ENCODE assay signal across 1 cellular context in the genomic region with DNA sequence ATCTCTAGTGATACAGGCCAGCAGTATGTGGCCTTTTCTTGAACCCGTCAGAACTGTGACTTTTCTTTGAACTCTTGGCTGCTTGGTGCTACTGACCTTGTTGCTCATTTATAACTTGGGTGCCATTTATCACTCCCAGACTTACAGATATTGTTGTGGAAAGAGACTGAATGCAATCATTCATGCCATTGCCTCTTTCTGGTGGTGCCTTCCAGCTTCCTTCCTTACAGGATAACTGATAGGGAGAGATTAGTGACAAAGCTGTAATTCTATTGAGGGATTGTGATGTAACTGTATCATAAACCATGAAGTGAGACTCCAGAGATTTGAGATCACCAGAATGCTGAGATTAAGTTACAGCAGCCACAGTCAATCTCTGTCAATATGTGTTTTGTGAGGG.
TF ChIP-seq lines count a peak whose summit lies in the region.

No MANE protein-coding gene starts in this region.

TF ChIP-seq in SK-N-SH, 30 proteins besides CTCF, POLR2A, EP300 and RAD21 (continued from another document):
- TF ChIP-seq, protein P1, sequence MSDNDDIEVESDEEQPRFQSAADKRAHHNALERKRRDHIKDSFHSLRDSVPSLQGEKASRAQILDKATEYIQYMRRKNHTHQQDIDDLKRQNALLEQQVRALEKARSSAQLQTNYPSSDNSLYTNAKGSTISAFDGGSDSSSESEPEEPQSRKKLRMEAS (IDR thresholded peaks at IDR 0.05; ENCODE audit: low read depth) = no peak
- TF ChIP-seq, protein P2, sequence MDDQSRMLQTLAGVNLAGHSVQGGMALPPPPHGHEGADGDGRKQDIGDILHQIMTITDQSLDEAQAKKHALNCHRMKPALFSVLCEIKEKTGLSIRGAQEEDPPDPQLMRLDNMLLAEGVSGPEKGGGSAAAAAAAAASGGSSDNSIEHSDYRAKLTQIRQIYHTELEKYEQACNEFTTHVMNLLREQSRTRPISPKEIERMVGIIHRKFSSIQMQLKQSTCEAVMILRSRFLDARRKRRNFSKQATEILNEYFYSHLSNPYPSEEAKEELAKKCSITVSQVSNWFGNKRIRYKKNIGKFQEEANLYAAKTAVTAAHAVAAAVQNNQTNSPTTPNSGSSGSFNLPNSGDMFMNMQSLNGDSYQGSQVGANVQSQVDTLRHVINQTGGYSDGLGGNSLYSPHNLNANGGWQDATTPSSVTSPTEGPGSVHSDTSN (IDR thresholded peaks at IDR 0.05) = no peak
- TF ChIP-seq, protein P3, sequence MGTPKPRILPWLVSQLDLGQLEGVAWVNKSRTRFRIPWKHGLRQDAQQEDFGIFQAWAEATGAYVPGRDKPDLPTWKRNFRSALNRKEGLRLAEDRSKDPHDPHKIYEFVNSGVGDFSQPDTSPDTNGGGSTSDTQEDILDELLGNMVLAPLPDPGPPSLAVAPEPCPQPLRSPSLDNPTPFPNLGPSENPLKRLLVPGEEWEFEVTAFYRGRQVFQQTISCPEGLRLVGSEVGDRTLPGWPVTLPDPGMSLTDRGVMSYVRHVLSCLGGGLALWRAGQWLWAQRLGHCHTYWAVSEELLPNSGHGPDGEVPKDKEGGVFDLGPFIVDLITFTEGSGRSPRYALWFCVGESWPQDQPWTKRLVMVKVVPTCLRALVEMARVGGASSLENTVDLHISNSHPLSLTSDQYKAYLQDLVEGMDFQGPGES (IDR thresholded peaks at IDR 0.05; ENCODE audit: low read depth, low read length) = no peak
- TF ChIP-seq TEAD4 (IDR thresholded peaks at IDR 0.05; ENCODE audit: borderline replicate concordance, insufficient read depth) (no peak), RXRA (IDR thresholded peaks at IDR 0.05; ENCODE audit: borderline replicate concordance, low read depth) (no peak)
